ENCODE assay signal across 1 cellular context in genomic region chr17:27601069-27601974, GRCh38.
A peak's percentile ranks its signal among the peaks of the same experiment; 100 is the strongest.
TF ChIP-seq lines count a peak whose summit lies in the region.

No MANE protein-coding gene starts in this region.

TF ChIP-seq in GM12878, 131 proteins besides CTCF, POLR2A, EP300 and RAD21 (continued from another document):
- no peak for TF ChIP-seq ATF3 (IDR thresholded peaks at IDR 0.05; ENCODE audit: borderline replicate concordance, extremely low read depth, low read depth, low read length)
- peak; percentile 91 for TF ChIP-seq SMC3 (IDR thresholded peaks at IDR 0.05; ENCODE audit: borderline replicate concordance, low read length)
- no peak for TF ChIP-seq EED (IDR thresholded peaks at IDR 0.05; ENCODE audit: low read depth)
- no peak for TF ChIP-seq BCL11A (IDR thresholded peaks at IDR 0.05; ENCODE audit: low read depth, low read length)
- no peak for TF ChIP-seq CEBPZ (IDR thresholded peaks at IDR 0.05; ENCODE audit: low read depth, low read length)
- no peak for TF ChIP-seq CBFB (IDR thresholded peaks at IDR 0.05; ENCODE audit: low read depth)
- no peak for TF ChIP-seq CUX1 (IDR thresholded peaks at IDR 0.05; ENCODE audit: insufficient replicate concordance, low read depth, low read length)
- TF ChIP-seq MEF2A (IDR thresholded peaks at IDR 0.05; ENCODE audit: insufficient read depth, low read depth, low read length): no peak
- peak; percentile 41; the same call in 1 of the 2 replicates for TF ChIP-seq YY1 (IDR thresholded peaks at IDR 0.05; ENCODE audit: low read depth, low read length)
- TF ChIP-seq ESRRA (IDR thresholded peaks at IDR 0.05; ENCODE audit: low read length): no peak
- no peak for TF ChIP-seq PKNOX1 (IDR thresholded peaks at IDR 0.05)
- no peak for TF ChIP-seq EZH2 (IDR thresholded peaks at IDR 0.05; ENCODE audit: borderline replicate concordance, control insufficient read depth, low read depth, low read length)
- no peak for TF ChIP-seq ZNF687 (IDR thresholded peaks at IDR 0.05)
- TF ChIP-seq BMI1 (IDR thresholded peaks at IDR 0.05; ENCODE audit: borderline replicate concordance): no peak
- no peak for TF ChIP-seq FOXM1 (IDR thresholded peaks at IDR 0.05; ENCODE audit: low read depth, low read length)
- TF ChIP-seq USF1 (IDR thresholded peaks at IDR 0.05; ENCODE audit: borderline replicate concordance, extremely low read length, insufficient read depth, low read depth, low read length): no peak
- TF ChIP-seq ATF7 (IDR thresholded peaks at IDR 0.05; ENCODE audit: low read depth): no peak
- no peak for TF ChIP-seq RB1 (IDR thresholded peaks at IDR 0.05; ENCODE audit: borderline replicate concordance)
